ENCODE assay signal across 7 cellular contexts in the genomic region with DNA sequence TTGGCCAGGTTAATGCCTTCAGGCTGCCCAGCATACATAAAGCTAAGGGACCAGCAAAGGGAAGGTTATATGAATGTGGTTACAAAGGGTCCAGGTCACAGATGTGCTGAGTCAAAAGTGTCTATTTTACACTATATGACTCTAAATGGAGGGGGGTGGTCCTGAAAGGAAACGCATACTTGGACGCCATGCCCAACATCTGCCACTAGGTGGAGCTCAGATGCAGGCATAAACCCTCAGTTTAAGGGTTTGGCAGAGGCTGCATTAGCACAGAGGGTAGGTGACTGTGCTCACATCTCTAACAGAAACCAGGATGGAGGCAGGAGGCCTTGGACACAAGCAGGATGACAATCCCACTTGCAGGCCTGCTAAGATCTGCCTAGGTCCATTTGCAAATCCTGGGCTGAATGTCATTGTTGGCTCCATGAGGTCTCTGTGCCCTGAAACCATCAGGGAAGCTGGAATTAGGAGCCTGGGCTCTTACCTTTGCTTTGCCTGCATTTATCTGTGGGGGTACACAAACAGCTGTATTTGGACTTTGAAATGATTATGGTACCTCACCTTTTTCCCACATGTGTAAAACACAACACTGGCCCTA. TPM values are rescaled to one million over a fixed set of nuclear protein-coding genes. Genes with fewer than 3 reads are reported as not detected.
DNase-seq lines count a peak whose midpoint lies in the region; ATAC-seq and TF ChIP-seq lines count a peak whose summit lies in the region.

No MANE protein-coding gene starts in this region.

- DNase-seq in GM12865 (ENCODE audit: low read depth) (peak; percentile 76), NCI-H524 treated with DMSO at 0.1 percent for 48 hours (lab: John Stamatoyannopoulos, UW) (peak; percentile 19), dermis blood vessel endothelial cell (peak; percentile 86), medulla oblongata (ENCODE audit: extremely low spot score) (peak; percentile 77)
- DNase-seq in activated CD4-positive, alpha-beta T cell treated with anti-CD3 and anti-CD28 coated beads, Interleukin-2, amount 50 U/mL, for 1 hour: peak; percentile 59
- DNase-seq in stimulated activated CD8-positive, alpha-beta memory T cell treated with anti-CD3 and anti-CD28 coated beads, Interleukin-15, amount 100 ng/mL, for 24 hours (ENCODE audit: low read depth): peak; percentile 22

- no peak overlapping the region for H3K4me3 ChIP-seq in GM12865 (ENCODE audit: low read depth, low read length)

- peak; percentile 97 for TF ChIP-seq CTCF in GM12865 (IDR thresholded peaks at IDR 0.05; ENCODE audit: insufficient read depth, low read depth, low read length, missing control alignments)

- ATAC-seq in HG03025 (IDR thresholded peaks at IDR 0.05; ENCODE audit: low FRiP score, unreplicated experiment): peak; percentile 65

RNA-seq across cellular contexts. Expression of a gene that starts 55.8 kb away (rescaled TPM):
- 11.9 and 13.7 TPM in 2 replicates for total RNA-seq in dermis blood vessel endothelial cell

Comparison
In these comparisons a context has a peak if more than half of its experiments do, and no peak if none do; other contexts are left out.
1. DNase-seq: peak in every context shown above with its lines; median percentile 86 in dermis blood vessel endothelial cell; 77 in medulla oblongata; 76 in GM12865; 59 in activated CD4-positive, alpha-beta T cell treated with anti-CD3 and anti-CD28 coated beads, Interleukin-2, amount 50 U/mL, for 1 hour; 22 in stimulated activated CD8-positive, alpha-beta memory T cell treated with anti-CD3 and anti-CD28 coated beads, Interleukin-15, amount 100 ng/mL, for 24 hours; 19 in NCI-H524 treated with DMSO at 0.1 percent for 48 hours.